ENCODE assay signal across 27 cellular contexts in genomic region chr3:109117939-109118338, GRCh38. TPM values are rescaled to one million over a fixed set of nuclear protein-coding genes. Genes with fewer than 3 reads are reported as not detected.
"Had no signal": no experiment of that assay in that cellular context is flagged by ENCODE, and none has a peak within 500 bp of the region (broad histone marks: within the 10 kb centered on the region; RNA-seq: fewer than 3 reads in every experiment).

Gene MORC1 (minus strand): TSS chr3:109118134. CDS start chr3:109118059, 75 bp downstream.

- H3K9me3 Mint-ChIP-seq: activated T-cell treated with anti-CD3 and anti-CD28 coated beads, Interleukin-2, amount 50 U/mL, for 72 hours had no signal

- H3K4me1 ChIP-seq: body of pancreas, left lung, pancreas, psoas muscle, right atrium auricular region, thyroid gland, vagina had no signal

- H3K27me3 ChIP-seq: body of pancreas, cardiac muscle cell, left lung, neutrophil, pancreas, right atrium auricular region, thyroid gland, vagina had no signal

- H3K36me3 Mint-ChIP-seq: natural killer cell had no signal

- H3K27ac ChIP-seq: body of pancreas, cardiac muscle cell, epithelial cell of prostate, left lung, neutrophil, pancreas, psoas muscle, right atrium auricular region, thyroid gland, vagina had no signal

- H3K36me3 ChIP-seq: cardiac muscle cell, left lung, neutrophil, pancreas, right atrium auricular region, thyroid gland, vagina had no signal

- H3K4me3 Mint-ChIP-seq: activated CD4-positive, alpha-beta memory T cell treated with anti-CD3 and anti-CD28 coated beads, Interleukin-2, amount 10 ng/mL, durations not matched to agents 7 days and 5 days; activated CD4-positive, alpha-beta T cell treated with anti-CD3 and anti-CD28 coated beads, Interleukin-2, amount 10 ng/mL, durations not matched to agents 24 days and 14 days; activated T-cell treated with anti-CD3 and anti-CD28 coated beads, Interleukin-2, amount 50 U/mL, for 72 hours; natural killer cell had no signal

- DNase-seq: activated CD4-positive, alpha-beta memory T cell treated with anti-CD3 and anti-CD28 coated beads, Interleukin-2, amount 10 ng/mL, durations not matched to agents 7 days and 5 days; activated CD4-positive, alpha-beta T cell treated with anti-CD3 and anti-CD28 coated beads, Interleukin-2, amount 10 ng/mL, durations not matched to agents 24 days and 14 days; activated gamma-delta T cell; activated naive CD4-positive, alpha-beta T cell treated with anti-CD3 and anti-CD28 coated beads, Interleukin-2, amount 50 U/mL, for 16 hours; activated T-cell treated with anti-CD3 and anti-CD28 coated beads, Interleukin-2, amount 50 U/mL, for 72 hours; anterior cingulate cortex; foreskin fibroblast; mammary epithelial cell; midbrain; natural killer cell; stimulated activated CD4-positive, alpha-beta T cell treated with anti-CD3 and anti-CD28 coated beads, Interleukin-4, amount 100 ng/mL, for 24 hours; stimulated activated naive CD8-positive, alpha-beta T cell treated with anti-CD3 and anti-CD28 coated beads, Interleukin-15, Interleukin-2, amounts not matched to agents 100 U/mL and 50 U/mL, for 24 hours; thyroid gland had no signal

- H3K27me3 Mint-ChIP-seq: activated CD4-positive, alpha-beta T cell treated with anti-CD3 and anti-CD28 coated beads, Interleukin-2, amount 10 ng/mL, durations not matched to agents 24 days and 14 days had no signal

- H3K4me1 Mint-ChIP-seq: activated CD4-positive, alpha-beta memory T cell treated with anti-CD3 and anti-CD28 coated beads, Interleukin-2, amount 10 ng/mL, durations not matched to agents 7 days and 5 days; activated CD4-positive, alpha-beta T cell treated with anti-CD3 and anti-CD28 coated beads, Interleukin-2, amount 10 ng/mL, durations not matched to agents 24 days and 14 days; natural killer cell had no signal

- ATAC-seq: activated CD4-positive, CD25-positive, alpha-beta regulatory T cell treated with anti-CD3 and anti-CD28 coated beads, Interleukin-2, amount 50 U/mL, for 24 hours; activated T-cell treated with anti-CD3 and anti-CD28 coated beads, Interleukin-2, amount 50 U/mL, for 72 hours; body of pancreas; left lung; natural killer cell; psoas muscle; stimulated activated naive CD8-positive, alpha-beta T cell treated with anti-CD3 and anti-CD28 coated beads, Interleukin-15, Interleukin-2, amounts not matched to agents 100 U/mL and 50 U/mL, for 24 hours had no signal

- H3K4me3 ChIP-seq: body of pancreas, cardiac muscle cell, left lung, pancreas, psoas muscle, right atrium auricular region, thyroid gland, vagina had no signal

- H3K9me3 ChIP-seq: body of pancreas, left lung, neutrophil, pancreas, psoas muscle, right atrium auricular region, thyroid gland, vagina had no signal

- H3K27ac Mint-ChIP-seq: activated CD4-positive, alpha-beta memory T cell treated with anti-CD3 and anti-CD28 coated beads, Interleukin-2, amount 10 ng/mL, durations not matched to agents 7 days and 5 days; activated CD4-positive, alpha-beta T cell treated with anti-CD3 and anti-CD28 coated beads, Interleukin-2, amount 10 ng/mL, durations not matched to agents 24 days and 14 days; activated T-cell treated with anti-CD3 and anti-CD28 coated beads, Interleukin-2, amount 50 U/mL, for 72 hours; natural killer cell had no signal

RNA-seq across cellular contexts. Expression of gene MORC1, which starts in this region (rescaled TPM):
- total RNA-seq: activated CD4-positive, alpha-beta memory T cell treated with anti-CD3 and anti-CD28 coated beads, Interleukin-2, amount 10 ng/mL, durations not matched to agents 7 days and 5 days; activated CD4-positive, alpha-beta T cell treated with anti-CD3 and anti-CD28 coated beads, Interleukin-2, amount 10 ng/mL, durations not matched to agents 24 days and 14 days; activated T-cell treated with anti-CD3 and anti-CD28 coated beads, Interleukin-2, amount 50 U/mL, for 72 hours; body of pancreas; cardiac muscle cell; chondrocyte; fibroblast of lung; kidney epithelial cell; left lung; mammary epithelial cell; pancreas; psoas muscle; right atrium auricular region; T-helper 2 cell treated with Interferon-gamma antibody and Interleukin-4, amounts not matched to agents 100 ng/mL and 5 ng/mL, for 36 hours; vagina had no signal
